8 cellular contexts compared by ENCODE assay signal in the genomic region with DNA sequence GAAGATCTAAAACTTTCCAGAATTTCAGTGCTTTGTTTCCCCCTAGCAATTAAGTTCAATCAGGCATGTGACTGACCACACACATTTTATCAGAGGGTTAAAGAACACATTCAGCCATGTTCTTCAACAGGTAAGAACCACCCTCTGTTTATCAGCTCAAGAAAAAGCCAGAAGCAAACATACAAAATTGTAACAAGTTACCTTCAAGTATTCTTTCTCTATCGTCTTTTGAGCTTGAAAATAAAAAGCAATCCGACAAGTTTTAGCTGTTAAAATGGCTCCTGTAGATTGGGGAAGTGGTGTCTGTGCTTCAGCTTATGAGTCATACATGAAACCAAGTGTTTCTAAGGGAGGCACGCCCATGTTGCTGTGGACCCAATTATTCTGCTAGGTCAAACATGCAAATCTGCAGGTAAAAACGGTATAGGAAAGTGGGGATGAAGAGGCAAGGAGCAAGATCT. TPM values are rescaled to one million over a fixed set of nuclear protein-coding genes. Genes with fewer than 3 reads are reported as not detected.
DNase-seq lines count a peak whose midpoint lies in the region; ATAC-seq and TF ChIP-seq lines count a peak whose summit lies in the region.

Gene ELF1, minus strand, starts transcription at position 290 of the 461 bp plus-strand sequence. CDS start 37,262 bp downstream, outside the sequence.

- H3K27ac Mint-ChIP-seq in activated CD8-positive, alpha-beta T cell treated with anti-CD3 and anti-CD28 coated beads for 36 hours, result peak within 1 kb of the TSS; percentile 98
- H3K27ac Mint-ChIP-seq in naive B cell, result peak within 1 kb of the TSS; percentile 96 to 99 (median 98)

- H3K27ac ChIP-seq in epithelial cell of prostate, result peak within 1 kb of the TSS; percentile 93
- peak within 1 kb of the TSS; percentile 44 for H3K27ac ChIP-seq in tibial artery

- H3K36me3 Mint-ChIP-seq in activated CD8-positive, alpha-beta T cell treated with anti-CD3 and anti-CD28 coated beads for 36 hours (ENCODE audit: low read depth), result peaks cover 19% of the 10 kb centered on the region
- H3K36me3 Mint-ChIP-seq in naive B cell, result peaks cover 0 to 4% of the 10 kb centered on the region in 2 donors

- intact Hi-C loops in activated CD8-positive, alpha-beta T cell treated with anti-CD3 and anti-CD28 coated beads for 36 hours (cut with micrococcal nuclease), result loop anchor here (2.0 to 10.0 kb wide), 3 partner anchors 36 to 54 kb away; partner anchors contain the start of gene WBP4
- intact Hi-C loops in tibial artery (cut with DNase I; ENCODE audit: low total_unique reads), result no loop called here

- H3K27me3 Mint-ChIP-seq in activated CD8-positive, alpha-beta T cell treated with anti-CD3 and anti-CD28 coated beads for 36 hours, result no peaks in the 10 kb centered on the region
- H3K27me3 Mint-ChIP-seq in naive B cell, result no peaks in the 10 kb centered on the region

- no peaks in the 10 kb centered on the region for H3K36me3 ChIP-seq in tibial artery

- H3K27me3 ChIP-seq in tibial artery, result no peaks in the 10 kb centered on the region

- H3K4me3 ChIP-seq in AG10803 (ENCODE audit: low read length) (peak within 1 kb of the TSS; percentile 33; the same call in 1 of the 2 replicates), tibial artery (peak within 1 kb of the TSS; percentile 6 to 15)

- H3K4me1 ChIP-seq in tibial artery, result peaks cover 0 to 49% (median 9%) of the 10 kb centered on the region in 4 donors

- ATAC-seq in GM18861 (IDR thresholded peaks at IDR 0.05; ENCODE audit: unreplicated experiment) (peak; percentile 77), HG03045 (IDR thresholded peaks at IDR 0.05; ENCODE audit: unreplicated experiment) (peak; percentile 93), naive B cell (ENCODE audit: low read depth in 2 of 2) (peak; percentile 92)
- ATAC-seq in activated CD8-positive, alpha-beta T cell treated with anti-CD3 and anti-CD28 coated beads for 36 hours, result peak; percentile 88

- H3K9me3 Mint-ChIP-seq in activated CD8-positive, alpha-beta T cell treated with anti-CD3 and anti-CD28 coated beads for 36 hours, result no peaks in the 10 kb centered on the region
- H3K9me3 Mint-ChIP-seq in naive B cell, result no peaks in the 10 kb centered on the region

- no peaks in the 10 kb centered on the region for H3K9me3 ChIP-seq in tibial artery

- POLR2A ChIA-PET in activated CD8-positive, alpha-beta T cell treated with anti-CD3 and anti-CD28 coated beads for 36 hours (lab: Charles Lee), result interaction anchor here (0.6 to 6.6 kb wide), 10 partner anchors 10 to 1255 kb away, joined by 3 to 102 read pairs (median 6); partner anchors contain the start of gene WBP4

- TF ChIP-seq CTCF in AG10803 (conservative IDR thresholded peaks at IDR 0.05; ENCODE audit: low read length) (no peak), tibial artery (IDR thresholded peaks at IDR 0.05) (no peak)
- TF ChIP-seq CTCF in activated CD8-positive, alpha-beta T cell treated with anti-CD3 and anti-CD28 coated beads for 36 hours (IDR thresholded peaks at IDR 0.05), result no peak

- CTCF ChIA-PET in activated CD8-positive, alpha-beta T cell treated with anti-CD3 and anti-CD28 coated beads for 36 hours (lab: Charles Lee), result interaction anchor here (0.9 to 4.3 kb wide), 10 partner anchors 10 to 51 kb away, joined by 3 to 31 read pairs (median 5); partner anchors contain the start of gene WBP4

- peak within 1 kb of the TSS; percentile 91 for H3K4me3 Mint-ChIP-seq in activated CD8-positive, alpha-beta T cell treated with anti-CD3 and anti-CD28 coated beads for 36 hours
- H3K4me3 Mint-ChIP-seq in naive B cell, result peak within 1 kb of the TSS; percentile 89 to 97 (median 92)

- H3K4me1 Mint-ChIP-seq in activated CD8-positive, alpha-beta T cell treated with anti-CD3 and anti-CD28 coated beads for 36 hours (ENCODE audit: low read depth), result peaks cover 24% of the 10 kb centered on the region
- H3K4me1 Mint-ChIP-seq in naive B cell, result peaks cover 35 to 41% (median 35%) of the 10 kb centered on the region in 3 donors

- peak; percentile 54 for DNase-seq in AG10803 (ENCODE audit: low read depth)
- peak; percentile 90 for DNase-seq in NCI-H69 (lab: John Stamatoyannopoulos, UW)
- DNase-seq in activated CD8-positive, alpha-beta T cell treated with anti-CD3 and anti-CD28 coated beads for 36 hours, result peak; percentile 76
- peak; percentile 79 for DNase-seq in epithelial cell of prostate (ENCODE audit: low read depth, low spot score)
- peak; percentile 81 for DNase-seq in naive B cell
- peak in 1 of 2 donors; percentile 49 for DNase-seq in tibial artery

RNA-seq across cellular contexts. Expression of gene ELF1, which starts in this region (rescaled TPM):
- total RNA-seq in activated CD8-positive, alpha-beta T cell treated with anti-CD3 and anti-CD28 coated beads for 36 hours, result 10 to 100 TPM; 85.2 to 88.2 TPM
- polyA plus RNA-seq in naive B cell (ENCODE audit: low read depth in 6 of 6), result 100 to 1,000 TPM; 127 to 183 (median 144) TPM
